In the genomic region with DNA sequence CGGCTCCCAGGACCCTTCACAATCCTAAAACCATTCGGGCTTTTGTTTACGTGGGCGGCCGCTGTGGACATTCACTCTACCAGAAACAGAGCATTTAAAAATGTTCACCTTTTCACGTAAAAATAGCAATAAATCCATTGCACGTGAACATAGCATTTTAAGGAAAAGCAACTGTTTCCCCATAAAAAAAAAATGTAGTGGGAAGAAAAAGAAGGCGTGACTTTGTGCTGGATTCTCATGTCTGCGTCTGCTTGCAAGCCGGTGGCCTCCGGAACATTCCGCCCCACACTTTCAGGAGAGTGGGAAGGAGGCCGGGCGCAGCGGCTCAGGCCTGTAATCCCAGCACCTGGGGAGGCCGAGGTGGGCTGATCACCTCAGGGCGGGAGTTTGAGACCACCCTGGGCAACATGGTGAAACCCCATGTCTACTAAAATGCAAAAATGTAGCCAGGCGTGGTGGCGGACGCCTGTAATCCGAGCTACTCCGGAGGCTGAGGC, we compare ENCODE assay signal across 14 cellular contexts. TPM values are rescaled to one million over a fixed set of nuclear protein-coding genes. Genes with fewer than 3 reads are reported as not detected.
DNase-seq lines count a peak whose midpoint lies in the region; ATAC-seq, FAIRE-seq and TF ChIP-seq lines count a peak whose summit lies in the region.
"Had no signal": no experiment of that assay in that cellular context is flagged by ENCODE, and none has a peak within 500 bp of the region (broad histone marks: within the 10 kb centered on the region; RNA-seq: fewer than 3 reads in every experiment).

No MANE protein-coding gene starts in this region.

- peaks cover 5% of the 10 kb centered on the region for H3K23me2 ChIP-seq in H9 (ENCODE audit: insufficient read length, low read depth, low read length, poor library complexity, severe bottlenecking)

- no peak overlapping the region for H2AK5ac ChIP-seq in H9 (ENCODE audit: insufficient read length, low read length)

- H3K4me1 Mint-ChIP-seq in H9 (peaks cover 0 to 2% of the 10 kb centered on the region in 2 experiments; a peak in 2 of 4 replicates), chondrocyte (ENCODE audit: low read depth) (peaks cover 11% of the 10 kb centered on the region), neural crest cell (peaks cover 4% of the 10 kb centered on the region)

- H3K9me3 Mint-ChIP-seq in H9 (0 out of 5 replicates have a peak, but pooled peaks cover 0 to 3% of the 10 kb centered on the region in 2 experiments), chondrocyte (ENCODE audit: low read depth) (peaks cover 3% of the 10 kb centered on the region), neural crest cell (no peaks in the 10 kb centered on the region)

- FAIRE-seq in A549 (lab: Jason Lieb, UNC): no peak

- H3K4me3 ChIP-seq in A549 (peak overlapping the region; percentile 43; the same call in 1 of the 3 replicates), prostate gland (no peak overlapping the region), Peyer's patch (no peak overlapping the region)
- H3K4me3 ChIP-seq: psoas muscle, upper lobe of right lung had no signal

- intact Hi-C loops in prostate gland (cut with DNase I): loop anchor here (2.0 kb wide), 1 partner anchor 243 kb away; no protein-coding TSS in a partner anchor

- TF ChIP-seq CTCF in A549 (IDR thresholded peaks at IDR 0.05) (no peak; the same call in 1 of the 3 replicates), H9 (conservative IDR thresholded peaks at IDR 0.05) (no peak; the same call in 2 of the 3 replicates), chondrocyte (IDR thresholded peaks at IDR 0.05) (peak; percentile 1), neural crest cell (conservative IDR thresholded peaks at IDR 0.05) (peak; percentile 7), prostate gland (IDR thresholded peaks at IDR 0.05) (peak in 1 of 4 experiments; percentile 4), Peyer's patch (IDR thresholded peaks at IDR 0.05) (no peak)

- H3K4me3 Mint-ChIP-seq in H9: peak overlapping the region; percentile 32 to 50; a peak in 3 of 5 replicates
- no peak overlapping the region for H3K4me3 Mint-ChIP-seq in chondrocyte (ENCODE audit: unreplicated experiment)
- H3K4me3 Mint-ChIP-seq in neural crest cell: no peak overlapping the region

- H2BK15ac ChIP-seq in H9 (ENCODE audit: low read depth, low read length): no peak overlapping the region

- DNase-seq in A549 (ENCODE audit: low read depth in 1 of 2, low spot score in 1 of 2): no peak
- DNase-seq in H9: no peak
- DNase-seq in chondrocyte (ENCODE audit: low spot score): no peak
- no peak for DNase-seq in neural crest cell (ENCODE audit: low read depth, low spot score)
- DNase-seq in prostate gland (ENCODE audit: low spot score): no peak
- no peak for DNase-seq in NCI-H524 treated with DMSO at 0.1 percent for 48 hours (lab: John Stamatoyannopoulos, UW)
- DNase-seq in Peyer's patch: no peak
- DNase-seq: NCI-H1105 treated with DMSO at 0.1 percent for 48 hours, upper lobe of right lung had no signal

- H3K9me3 ChIP-seq in A549 (peaks cover 3% of the 10 kb centered on the region; the same call in 1 of the 3 replicates), H9 (ENCODE audit: control insufficient read depth, low read depth, low read length) (no peaks in the 10 kb centered on the region), prostate gland (no peaks in the 10 kb centered on the region), Peyer's patch (no peaks in the 10 kb centered on the region)
- H3K9me3 ChIP-seq: psoas muscle, upper lobe of right lung had no signal

- H2BK120ac ChIP-seq in H9 (ENCODE audit: low read depth, low read length, poor library complexity, severe bottlenecking): no peak overlapping the region

- no peak overlapping the region for H2BK12ac ChIP-seq in H9 (ENCODE audit: insufficient read length, low read depth, low read length)

- H3K27me3 ChIP-seq in H9 (ENCODE audit: insufficient read depth, low read length): no peaks in the 10 kb centered on the region; the same call in 1 of the 2 replicates
- peaks cover 9% of the 10 kb centered on the region for H3K27me3 ChIP-seq in prostate gland (replicated peaks; ENCODE audit: insufficient read depth)
- H3K27me3 ChIP-seq in Peyer's patch: peaks cover 0 to 10% of the 10 kb centered on the region in 2 donors

- no peaks in the 10 kb centered on the region for H4K20me1 ChIP-seq in H9 (ENCODE audit: control insufficient read depth, insufficient read depth, insufficient read length)

- no peak overlapping the region for H2BK20ac ChIP-seq in H9 (ENCODE audit: low read depth, low read length, poor library complexity, severe bottlenecking)

- no peak overlapping the region for H4K91ac ChIP-seq in H9 (ENCODE audit: insufficient read length, low read depth, low read length)

- no peak overlapping the region for H4K8ac ChIP-seq in H9 (replicated peaks; ENCODE audit: insufficient read length, low read depth, low read length)

- no peak overlapping the region for H3K14ac ChIP-seq in H9 (ENCODE audit: insufficient read depth, low read length)

- H3K79me1 ChIP-seq in H9 (ENCODE audit: insufficient read depth, low read depth, low read length, poor library complexity, severe bottlenecking): no peaks in the 10 kb centered on the region

- H3K4ac ChIP-seq in H9 (ENCODE audit: low read depth, low read length): no peak overlapping the region

- H3T11ph ChIP-seq in H9 (ENCODE audit: low read length): no peak overlapping the region

- H3K9ac ChIP-seq in H9 (ENCODE audit: extremely low read depth, insufficient read length, low read length): no peak overlapping the region
- H3K9ac ChIP-seq: KMS-11 had no signal

- H3K27me3 Mint-ChIP-seq in H9 (ENCODE audit: low read depth) (peaks cover 41% of the 10 kb centered on the region), chondrocyte (ENCODE audit: low read depth) (peaks cover 13% of the 10 kb centered on the region), neural crest cell (ENCODE audit: low read depth) (peaks cover 47% of the 10 kb centered on the region)

- WGBS in A549 (ENCODE audit: missing lambda C conversion rate): 70% methylated on average over 22 of the region's 22 CpGs
- no CpG with 5 or more reads among the region's 22 CpGs for WGBS in H9 (ENCODE audit: extremely low coverage, insufficient read length, low lambda C conversion rate)
- 58% methylated on average over 22 of the region's 22 CpGs for WGBS in prostate gland

- no peak for TF ChIP-seq EP300 in A549 (IDR thresholded peaks at IDR 0.05)

- no peak overlapping the region for H3K18ac ChIP-seq in H9 (ENCODE audit: insufficient read length, low read depth, low read length)

- POLR2A ChIA-PET in A549 (lab: Yijun Ruan, JAX): no interaction called here

- no peak for TF ChIP-seq POLR2A in A549 (IDR thresholded peaks at IDR 0.05; ENCODE audit: low read length)
- TF ChIP-seq POLR2A in prostate gland (IDR thresholded peaks at IDR 0.05): no peak
- TF ChIP-seq POLR2A in Peyer's patch (IDR thresholded peaks at IDR 0.05): no peak

- H3K23ac ChIP-seq in H9 (ENCODE audit: insufficient read length, low read depth, low read length): no peak overlapping the region

- H3K36me3 ChIP-seq in prostate gland: no peaks in the 10 kb centered on the region
- H3K36me3 ChIP-seq in Peyer's patch: no peaks in the 10 kb centered on the region
- H3K36me3 ChIP-seq: upper lobe of right lung had no signal

- H3K4me1 ChIP-seq in A549: peaks cover 11% of the 10 kb centered on the region; the same call in 2 of the 3 replicates
- no peaks in the 10 kb centered on the region for H3K4me1 ChIP-seq in H9 (ENCODE audit: insufficient read depth, low read length)
- no peaks in the 10 kb centered on the region for H3K4me1 ChIP-seq in prostate gland (replicated peaks)
- H3K4me1 ChIP-seq in Peyer's patch: peaks cover 0 to 9% (median 3%) of the 10 kb centered on the region in 4 donors
- H3K4me1 ChIP-seq: psoas muscle, upper lobe of right lung had no signal

- H3K4me2 ChIP-seq in A549 (peak overlapping the region; percentile 99), H9 (ENCODE audit: insufficient read depth, insufficient read length, low read length) (no peak overlapping the region)
- H3K4me2 ChIP-seq: KMS-11 had no signal

- CTCF ChIA-PET in A549 (lab: Yijun Ruan, JAX): interaction anchor here (0.6 to 5.4 kb wide), 15 partner anchors 9 to 287 kb away, joined by 3 to 91 read pairs (median 4); partner anchors contain the start of gene SOX8

- H3K27ac Mint-ChIP-seq in H9 (no peak overlapping the region), chondrocyte (ENCODE audit: unreplicated experiment) (no peak overlapping the region), neural crest cell (ENCODE audit: unreplicated experiment) (no peak overlapping the region)

- no peak for ATAC-seq in A549
- ATAC-seq in HG03521 (IDR thresholded peaks at IDR 0.05; ENCODE audit: unreplicated experiment): no peak

- no peak overlapping the region for H2AFZ ChIP-seq in H9 (ENCODE audit: low read length)

- no peaks in the 10 kb centered on the region for H3K36me3 Mint-ChIP-seq in H9 (ENCODE audit: insufficient read depth in 1 of 3, low read depth in 3 of 3)
- no peaks in the 10 kb centered on the region for H3K36me3 Mint-ChIP-seq in chondrocyte (ENCODE audit: low read depth)
- H3K36me3 Mint-ChIP-seq in neural crest cell (ENCODE audit: low read depth): no peaks in the 10 kb centered on the region

- H3K79me2 ChIP-seq in H9 (ENCODE audit: insufficient read depth, low read length): no peaks in the 10 kb centered on the region

- TF ChIP-seq RAD21 in A549 (conservative IDR thresholded peaks at IDR 0.05 in 1 of 2, IDR thresholded peaks at IDR 0.05 in 1 of 2): no peak

- H3K56ac ChIP-seq in H9 (ENCODE audit: insufficient read length, low read depth, low read length): no peak overlapping the region

- peak overlapping the region in 1 of 2 experiments; percentile 80; a peak in 4 of 6 replicates for H3K27ac ChIP-seq in A549
- H3K27ac ChIP-seq in H9 (ENCODE audit: insufficient read length, low read depth, low read length): no peak overlapping the region
- H3K27ac ChIP-seq in prostate gland: no peak overlapping the region
- no peak overlapping the region for H3K27ac ChIP-seq in Peyer's patch
- H3K27ac ChIP-seq: KMS-11, psoas muscle, upper lobe of right lung had no signal

- H2BK5ac ChIP-seq in H9 (ENCODE audit: insufficient read length, low read length): no peak overlapping the region

- no peak overlapping the region for H4K5ac ChIP-seq in H9 (ENCODE audit: insufficient read length, low read depth, low read length)

RNA-seq across cellular contexts. Expression of gene GNG13, which starts 13.4 kb away (rescaled TPM):
- polyA plus RNA-seq in A549 (2011; rRNA removed) (not detected in 2 replicates), A549 (2017; fragmentation: RNase III; extraction: RNeasy Plus Mini Kit Qiagen cat#74134 plus additional on column Dnase treatment) (0.09 TPM in 1 of 3 replicates, not detected in the others)
- polyA plus RNA-seq in A549 (2012; cell fraction: cytosol; rRNA removed): not detected in 2 replicates
- polyA plus RNA-seq in A549 (2012; cell fraction: nucleus; rRNA removed): not detected in 2 replicates
- polyA minus RNA-seq in A549 (2011; rRNA and poly(A)+ RNA removed): not detected in 2 replicates
- total RNA-seq in H9 (2021) (not detected in 2 replicates), chondrocyte (not detected in 3 replicates), neural crest cell (not detected in 2 replicates), prostate gland (not detected), Peyer's patch (1 to 10 TPM in 1 of 4 donors, not detected in 3; 1.9 TPM)
- total RNA-seq: lower leg skin, myocyte, psoas muscle, upper lobe of right lung had no signal
- polyA plus RNA-seq: psoas muscle had no signal

RNA-seq across cellular contexts. Expression of gene CHTF18, which starts 25.5 kb away (rescaled TPM):
- polyA plus RNA-seq in A549 (2011; rRNA removed) (4.8 and 5.1 TPM in 2 replicates), A549 (2017; fragmentation: RNase III; extraction: RNeasy Plus Mini Kit Qiagen cat#74134 plus additional on column Dnase treatment) (32.5 to 36.7 TPM (median 33.8 TPM) in 3 replicates)
- 37.0 and 43.6 TPM in 2 replicates for polyA plus RNA-seq in A549 (2012; cell fraction: cytosol; rRNA removed)
- 376 and 424 TPM in 2 replicates for polyA plus RNA-seq in A549 (2012; cell fraction: nucleus; rRNA removed)
- 1.9 and 4.8 TPM in 2 replicates for polyA minus RNA-seq in A549 (2011; rRNA and poly(A)+ RNA removed)
- total RNA-seq in H9 (2021) (120 and 127 TPM in 2 replicates), chondrocyte (12.8 to 35.9 TPM (median 13.3 TPM) in 3 replicates), neural crest cell (156 and 169 TPM in 2 replicates), prostate gland (10 to 100 TPM in 1 of 2 donors, 1 to 10 TPM in 1; 7.8 to 57.5 TPM), Peyer's patch (10 to 100 TPM; 12.1 to 91.6 (median 19.0) TPM)

RNA-seq across cellular contexts. Expression of gene RPUSD1, which starts 25.8 kb away (rescaled TPM):
- polyA plus RNA-seq in A549 (2011; rRNA removed): 10.6 and 10.8 TPM in 2 replicates
- polyA plus RNA-seq in A549 (2012; cell fraction: cytosol; rRNA removed): 39.4 and 56.4 TPM in 2 replicates
- 69.2 and 88.7 TPM in 2 replicates for polyA plus RNA-seq in A549 (2012; cell fraction: nucleus; rRNA removed)
- polyA plus RNA-seq in A549 (2017; fragmentation: RNase III; extraction: RNeasy Plus Mini Kit Qiagen cat#74134 plus additional on column Dnase treatment): 26.9 to 29.3 TPM (median 29.0 TPM) in 3 replicates
- polyA minus RNA-seq in A549 (2011; rRNA and poly(A)+ RNA removed): 8.6 and 10.2 TPM in 2 replicates
- total RNA-seq in H9 (2021): 48.6 and 52.2 TPM in 2 replicates
- total RNA-seq in chondrocyte: 17.6 to 21.6 TPM (median 19.6 TPM) in 3 replicates
- 36.1 and 36.8 TPM in 2 replicates for total RNA-seq in neural crest cell
- total RNA-seq in prostate gland: 10 to 100 TPM; 22.0 to 32.4 TPM
- total RNA-seq in Peyer's patch: 10 to 100 TPM; 31.0 to 42.1 (median 37.4) TPM

RNA-seq across cellular contexts. Expression of gene MSLN, which starts 53.4 kb away (rescaled TPM):
- polyA plus RNA-seq in A549 (2011; rRNA removed) (1.8 and 2.4 TPM in 2 replicates), A549 (2017; fragmentation: RNase III; extraction: RNeasy Plus Mini Kit Qiagen cat#74134 plus additional on column Dnase treatment) (2.7 to 3.6 TPM (median 3.1 TPM) in 3 replicates)
- polyA plus RNA-seq in A549 (2012; cell fraction: cytosol; rRNA removed): 2.9 and 3.4 TPM in 2 replicates
- polyA plus RNA-seq in A549 (2012; cell fraction: nucleus; rRNA removed): 14.2 and 16.0 TPM in 2 replicates
- polyA minus RNA-seq in A549 (2011; rRNA and poly(A)+ RNA removed): 0.58 and 0.78 TPM in 2 replicates
- total RNA-seq in H9 (2021) (0.22 and 0.31 TPM in 2 replicates), chondrocyte (0.41 TPM in 1 of 3 replicates, not detected in the others), neural crest cell (not detected in 2 replicates), prostate gland (1 to 10 TPM in 1 of 2 donors, under 1 TPM in 1; 0.74 to 7.3 TPM), Peyer's patch (1 to 10 TPM in 3 of 4 donors, not detected in 1; 2.6 to 7.7 (median 5.4) TPM)
- total RNA-seq: myocyte had no signal

Comparison
In these comparisons a context has a peak if more than half of its experiments do, and no peak if none do; other contexts are left out.
1. CTCF ChIP-seq: peak in chondrocyte (single experiment) and neural crest cell (single experiment); none in A549 (single experiment), H9 (single experiment) and Peyer's patch (0 of 6).
2. H3K4me3 Mint-ChIP-seq: peak in H9 (2 of 2); none in chondrocyte (single experiment) and neural crest cell (single experiment).